1 cellular context compared by ENCODE assay signal in the genomic region with DNA sequence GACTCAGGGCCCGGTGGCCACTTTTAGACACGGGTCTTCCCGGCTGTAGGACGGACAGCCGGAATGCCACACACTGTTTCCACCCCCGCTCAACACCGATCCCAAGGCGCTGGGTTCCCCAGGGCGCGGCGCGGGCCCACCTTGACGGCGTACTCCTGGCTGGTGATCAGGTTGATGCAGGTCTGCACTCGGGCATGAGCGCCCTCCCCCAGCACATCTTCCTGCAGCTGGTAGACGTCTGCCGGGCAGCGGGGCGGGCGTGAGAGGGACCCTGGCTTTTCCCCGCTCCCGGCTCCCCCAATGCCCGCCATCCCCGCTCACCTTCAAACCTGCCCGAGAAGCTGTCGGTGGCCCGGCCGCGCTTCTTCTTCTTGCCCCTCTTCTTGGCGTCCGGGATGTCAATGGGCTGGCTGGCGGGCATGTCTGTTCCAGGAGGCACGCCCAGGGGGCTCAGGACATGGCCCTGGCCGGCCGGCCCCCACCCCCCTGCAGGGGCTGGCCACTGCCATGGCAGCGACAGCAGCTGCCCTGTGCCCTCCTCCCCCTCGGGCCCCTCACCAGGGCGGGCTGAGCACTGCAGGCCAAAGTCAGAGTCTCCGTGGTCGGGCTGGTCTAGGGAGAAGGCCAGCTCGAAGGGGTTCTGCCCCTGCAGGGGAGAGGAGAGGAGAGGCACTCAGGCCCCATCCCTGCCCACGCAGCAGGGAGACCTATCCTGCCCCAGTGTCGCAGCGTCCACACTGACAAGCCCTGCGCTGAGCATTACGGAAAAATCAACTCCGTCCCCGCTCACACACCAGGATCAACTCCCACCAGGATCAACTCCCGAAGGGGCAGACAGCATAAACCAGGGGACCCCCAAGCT.
TF ChIP-seq lines count a peak whose summit lies in the region.

No MANE protein-coding gene starts in this region.

TF ChIP-seq in HepG2, 621 proteins besides CTCF, POLR2A, EP300 and RAD21:
- TF ChIP-seq, protein P1, sequence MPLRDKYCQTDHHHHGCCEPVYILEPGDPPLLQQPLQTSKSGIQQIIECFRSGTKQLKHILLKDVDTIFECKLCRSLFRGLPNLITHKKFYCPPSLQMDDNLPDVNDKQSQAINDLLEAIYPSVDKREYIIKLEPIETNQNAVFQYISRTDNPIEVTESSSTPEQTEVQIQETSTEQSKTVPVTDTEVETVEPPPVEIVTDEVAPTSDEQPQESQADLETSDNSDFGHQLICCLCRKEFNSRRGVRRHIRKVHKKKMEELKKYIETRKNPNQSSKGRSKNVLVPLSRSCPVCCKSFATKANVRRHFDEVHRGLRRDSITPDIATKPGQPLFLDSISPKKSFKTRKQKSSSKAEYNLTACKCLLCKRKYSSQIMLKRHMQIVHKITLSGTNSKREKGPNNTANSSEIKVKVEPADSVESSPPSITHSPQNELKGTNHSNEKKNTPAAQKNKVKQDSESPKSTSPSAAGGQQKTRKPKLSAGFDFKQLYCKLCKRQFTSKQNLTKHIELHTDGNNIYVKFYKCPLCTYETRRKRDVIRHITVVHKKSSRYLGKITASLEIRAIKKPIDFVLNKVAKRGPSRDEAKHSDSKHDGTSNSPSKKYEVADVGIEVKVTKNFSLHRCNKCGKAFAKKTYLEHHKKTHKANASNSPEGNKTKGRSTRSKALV (CRISPR knock-in tag; IDR thresholded peaks at IDR 0.05): no peak
- TF ChIP-seq AGO2 (optimal IDR thresholded peaks at IDR 0.05; ENCODE audit: low read depth, low read length) (peak; percentile 72), RBFOX2 (IDR thresholded peaks at IDR 0.05; ENCODE audit: low read depth, low read length) (peak; percentile 79), ZSCAN12 (CRISPR knock-in tag; IDR thresholded peaks at IDR 0.05) (no peak), FOXA3 (CRISPR knock-in tag; IDR thresholded peaks at IDR 0.05) (no peak), ZSCAN25 (CRISPR knock-in tag; IDR thresholded peaks at IDR 0.05) (peak; percentile 35; the same call in 1 of the 2 replicates)
- TF ChIP-seq, protein P2, sequence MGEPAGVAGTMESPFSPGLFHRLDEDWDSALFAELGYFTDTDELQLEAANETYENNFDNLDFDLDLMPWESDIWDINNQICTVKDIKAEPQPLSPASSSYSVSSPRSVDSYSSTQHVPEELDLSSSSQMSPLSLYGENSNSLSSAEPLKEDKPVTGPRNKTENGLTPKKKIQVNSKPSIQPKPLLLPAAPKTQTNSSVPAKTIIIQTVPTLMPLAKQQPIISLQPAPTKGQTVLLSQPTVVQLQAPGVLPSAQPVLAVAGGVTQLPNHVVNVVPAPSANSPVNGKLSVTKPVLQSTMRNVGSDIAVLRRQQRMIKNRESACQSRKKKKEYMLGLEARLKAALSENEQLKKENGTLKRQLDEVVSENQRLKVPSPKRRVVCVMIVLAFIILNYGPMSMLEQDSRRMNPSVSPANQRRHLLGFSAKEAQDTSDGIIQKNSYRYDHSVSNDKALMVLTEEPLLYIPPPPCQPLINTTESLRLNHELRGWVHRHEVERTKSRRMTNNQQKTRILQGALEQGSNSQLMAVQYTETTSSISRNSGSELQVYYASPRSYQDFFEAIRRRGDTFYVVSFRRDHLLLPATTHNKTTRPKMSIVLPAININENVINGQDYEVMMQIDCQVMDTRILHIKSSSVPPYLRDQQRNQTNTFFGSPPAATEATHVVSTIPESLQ (CRISPR knock-in tag; conservative IDR thresholded peaks at IDR 0.05): no peak
